ENCODE assay signal across 15 cellular contexts in genomic region chr7:153017197-153017596, GRCh38.
DNase-seq lines count a peak whose midpoint lies in the region; ATAC-seq, FAIRE-seq and TF ChIP-seq lines count a peak whose summit lies in the region.
"Had no signal": no experiment of that assay in that cellular context is flagged by ENCODE, and none has a peak within 500 bp of the region (broad histone marks: within the 10 kb centered on the region; RNA-seq: fewer than 3 reads in every experiment).

No MANE protein-coding gene starts in this region.

- FAIRE-seq in HepG2 (lab: Jason Lieb, UNC), result no peak
- no peak for FAIRE-seq in GM12891 (lab: Jason Lieb, UNC)

- H3K4me1 ChIP-seq in HepG2 (ENCODE audit: insufficient read depth, low read length) (no peaks in the 10 kb centered on the region), right lobe of liver (no peaks in the 10 kb centered on the region), testis (no peaks in the 10 kb centered on the region), sigmoid colon (no peaks in the 10 kb centered on the region)
- H3K4me1 ChIP-seq: BLaER1 had no signal

- TF ChIP-seq POLR2A in HepG2 (IDR thresholded peaks at IDR 0.05; ENCODE audit: insufficient read depth in 1 of 2, low read depth in 2 of 2, low read length in 2 of 2) (no peak), right lobe of liver (IDR thresholded peaks at IDR 0.05) (no peak), testis (IDR thresholded peaks at IDR 0.05) (no peak), sigmoid colon (IDR thresholded peaks at IDR 0.05) (no peak), GM12891 (IDR thresholded peaks at IDR 0.05; ENCODE audit: low read depth, low read length) (no peak)

- POLR2A ChIA-PET in HepG2 (lab: Yijun Ruan, JAX), result no interaction called here
- POLR2A ChIA-PET in WTC11 (lab: Charles Lee), result no interaction called here

- H3K36me3 ChIP-seq in HepG2 (replicated peaks in 1 of 2; ENCODE audit: control insufficient read depth in 1 of 2, insufficient read depth in 2 of 2, low read length in 2 of 2), result no peaks in the 10 kb centered on the region
- H3K36me3 ChIP-seq in right lobe of liver, result no peaks in the 10 kb centered on the region
- no peaks in the 10 kb centered on the region for H3K36me3 ChIP-seq in testis (ENCODE audit: low read depth, missing control alignments)
- H3K36me3 ChIP-seq in sigmoid colon, result no peaks in the 10 kb centered on the region
- H3K36me3 ChIP-seq: BLaER1 had no signal

- BruUV-seq in HepG2 (replicated peaks; lab: Mats Ljungman, UMichigan), result no TSS peak

- no peaks in the 10 kb centered on the region for H4K20me1 ChIP-seq in HepG2 (ENCODE audit: insufficient read depth, low read length)
- H4K20me1 ChIP-seq: BLaER1 had no signal

- no peak overlapping the region for H3K27ac ChIP-seq in HepG2 (ENCODE audit: extremely low read length, insufficient read depth, low read length)
- H3K27ac ChIP-seq in right lobe of liver, result no peak overlapping the region
- no peak overlapping the region for H3K27ac ChIP-seq in testis
- no peak overlapping the region for H3K27ac ChIP-seq in sigmoid colon
- H3K27ac ChIP-seq: 22Rv1, BLaER1 had no signal

- H3K9ac ChIP-seq in HepG2 (ENCODE audit: insufficient read depth, low read depth, low read length), result no peak overlapping the region
- H3K9ac ChIP-seq: BLaER1 had no signal

- H3K27ac Mint-ChIP-seq in WTC11, result no peak overlapping the region
- H3K27ac Mint-ChIP-seq: CD4-positive, alpha-beta memory T cell had no signal

- H2AFZ ChIP-seq in HepG2 (ENCODE audit: low read length), result no peak overlapping the region

- ATAC-seq in HepG2 (peak; percentile 90), right lobe of liver (no peak), WTC11 (peak; percentile 61; the same call in 1 of the 2 replicates)

- H3K4me3 Mint-ChIP-seq in WTC11, result no peak overlapping the region
- H3K4me3 Mint-ChIP-seq: CD14-positive monocyte; CD4-positive, alpha-beta memory T cell; H9 had no signal

- H3K27me3 ChIP-seq in HepG2 (ENCODE audit: control insufficient read depth in 1 of 2, insufficient read depth in 2 of 2, low read length in 2 of 2) (peaks cover 0 to 16% of the 10 kb centered on the region in 2 experiments; a peak in 1 of 5 replicates), right lobe of liver (no peaks in the 10 kb centered on the region), testis (no peaks in the 10 kb centered on the region), sigmoid colon (no peaks in the 10 kb centered on the region)
- H3K27me3 ChIP-seq: BLaER1 had no signal

- no peak overlapping the region for H3K4me2 ChIP-seq in HepG2 (ENCODE audit: low read depth, low read length)
- H3K4me2 ChIP-seq: BLaER1 had no signal

- TF ChIP-seq CTCF in HepG2 (CRISPR knock-in tag; IDR thresholded peaks at IDR 0.05) (no peak), right lobe of liver (IDR thresholded peaks at IDR 0.05) (no peak), WTC11 (IDR thresholded peaks at IDR 0.05) (no peak), testis (IDR thresholded peaks at IDR 0.05) (no peak), sigmoid colon (IDR thresholded peaks at IDR 0.05) (no peak)

- TF ChIP-seq RAD21 in HepG2 (CRISPR knock-in tag; IDR thresholded peaks at IDR 0.05), result no peak

- H3K9me3 ChIP-seq in HepG2 (ENCODE audit: low read length), result no peaks in the 10 kb centered on the region
- no peaks in the 10 kb centered on the region for H3K9me3 ChIP-seq in right lobe of liver
- H3K9me3 ChIP-seq in testis, result no peaks in the 10 kb centered on the region
- no peaks in the 10 kb centered on the region for H3K9me3 ChIP-seq in sigmoid colon
- H3K9me3 ChIP-seq: BLaER1 had no signal

- H3K36me3 Mint-ChIP-seq in WTC11, result peaks cover 2% of the 10 kb centered on the region; the same call in 1 of the 2 replicates
- H3K36me3 Mint-ChIP-seq: CD14-positive monocyte; CD4-positive, alpha-beta memory T cell had no signal

- in situ Hi-C loops in HepG2 (cut with HindIII; ENCODE audit: extremely low pct_ligation_motif_present, low pct_unique_long_range_greater_than_20kb), result no loop called here

- H3K27me3 Mint-ChIP-seq in WTC11 (ENCODE audit: low read depth), result no peaks in the 10 kb centered on the region

- H3K4me3 ChIP-seq in HepG2 (replicated peaks in 1 of 3; ENCODE audit: insufficient read depth in 1 of 3, low read depth in 2 of 3, low read length in 3 of 3), result no peak overlapping the region
- no peak overlapping the region for H3K4me3 ChIP-seq in right lobe of liver
- no peak overlapping the region for H3K4me3 ChIP-seq in testis
- H3K4me3 ChIP-seq in sigmoid colon, result no peak overlapping the region
- H3K4me3 ChIP-seq: BLaER1 had no signal

- intact Hi-C loops in HepG2 (cut with micrococcal nuclease; ENCODE audit: unreplicated experiment), result no loop called here
- intact Hi-C loops in right lobe of liver (cut with DNase I), result no loop called here
- intact Hi-C loops in testis (cut with DNase I; ENCODE audit: low total_unique reads), result no loop called here
- intact Hi-C loops in sigmoid colon (cut with DNase I), result no loop called here

- peaks cover 10% of the 10 kb centered on the region for H3K9me3 Mint-ChIP-seq in WTC11

- H3K79me2 ChIP-seq in HepG2 (ENCODE audit: insufficient read depth, low read length), result no peaks in the 10 kb centered on the region

- WGBS in HepG2 (ENCODE audit: low lambda C conversion rate), result 0% methylated on average over 2 of the region's 13 CpGs
- WGBS in right lobe of liver (ENCODE audit: insufficient coverage, low coverage, low lambda C conversion rate, missing lambda C conversion rate), result 32% methylated on average over 2 of the region's 13 CpGs
- 28 to 44% methylated on average over 5 to 13 of the region's 13 CpGs for WGBS in testis, 2 donors
- WGBS in sigmoid colon, 2 donors, result 56 to 62% methylated on average over 13 of the region's 13 CpGs

- DNase-seq in HepG2 (ENCODE audit: low spot score) (no peak), right lobe of liver (no peak), WTC11 (ENCODE audit: low spot score) (peak; percentile 19), left kidney (ENCODE audit: low read depth, low spot score) (peak; percentile 23), testis (peak; percentile 17), sigmoid colon (no peak), NCI-H1092 (lab: John Stamatoyannopoulos, UW) (no peak), GM12891 (ENCODE audit: insufficient read length, low spot score) (no peak)
- DNase-seq: CD4-positive, alpha-beta memory T cell; GDM1; GOT3; H9 had no signal

- CTCF ChIA-PET in HepG2 (lab: Yijun Ruan, JAX; ENCODE audit: low intra/inter-chr PET ratio, low total read pairs), result no interaction called here
- CTCF ChIA-PET in WTC11 (lab: Charles Lee), result no interaction called here

- TF ChIP-seq EP300 in HepG2 (IDR thresholded peaks at IDR 0.05; ENCODE audit: low read depth in 2 of 2, low read length in 2 of 2) (no peak), HepG2 (CRISPR knock-in tag; IDR thresholded peaks at IDR 0.05; ENCODE audit: borderline replicate concordance) (no peak), sigmoid colon (IDR thresholded peaks at IDR 0.05) (no peak)

- peaks cover 21% of the 10 kb centered on the region for H3K4me1 Mint-ChIP-seq in WTC11
- H3K4me1 Mint-ChIP-seq: CD14-positive monocyte; CD4-positive, alpha-beta memory T cell had no signal

TF ChIP-seq in HepG2, 621 proteins besides CTCF, POLR2A, EP300 and RAD21 (continues in another document):
- TF ChIP-seq HOMEZ (CRISPR knock-in tag; IDR thresholded peaks at IDR 0.05; ENCODE audit: low read depth) (no peak), ZNF572 (CRISPR knock-in tag; IDR thresholded peaks at IDR 0.05) (no peak), POLR2AphosphoS2 (IDR thresholded peaks at IDR 0.05; ENCODE audit: low read depth, low read length) (no peak)

TF ChIP-seq in WTC11, 78 proteins besides CTCF, POLR2A, EP300 and RAD21 (continues in another document):
- TF ChIP-seq ZNF121 (CRISPR knock-in tag; IDR thresholded peaks at IDR 0.05) (no peak), HMGXB4 (CRISPR knock-in tag; IDR thresholded peaks at IDR 0.05) (no peak), SOX15 (CRISPR knock-in tag; IDR thresholded peaks at IDR 0.05) (no peak), FOXK1 (CRISPR knock-in tag; IDR thresholded peaks at IDR 0.05) (no peak), JUN (CRISPR knock-in tag; IDR thresholded peaks at IDR 0.05) (no peak), GTF2I (CRISPR knock-in tag; conservative IDR thresholded peaks at IDR 0.05) (no peak)

TF ChIP-seq in GM12891, 5 proteins besides CTCF, POLR2A, EP300 and RAD21:
- no peak for TF ChIP-seq PAX5 (IDR thresholded peaks at IDR 0.05; ENCODE audit: insufficient read depth, low read length, severe bottlenecking)
- TF ChIP-seq TAF1 (IDR thresholded peaks at IDR 0.05; ENCODE audit: low read depth, low read length), result no peak
- TF ChIP-seq POLR2AphosphoS5 (IDR thresholded peaks at IDR 0.05; ENCODE audit: low read depth, low read length), result no peak
- TF ChIP-seq POU2F2 (IDR thresholded peaks at IDR 0.05; ENCODE audit: low read depth, low read length), result no peak
- no peak for TF ChIP-seq SPI1 (IDR thresholded peaks at IDR 0.05; ENCODE audit: low read depth, low read length)

Comparison
In these comparisons a context has a peak if more than half of its experiments do, and no peak if none do; other contexts are left out.
1. ATAC-seq: peak in HepG2 (single experiment) and WTC11 (single experiment); none in right lobe of liver (0 of 4).
2. DNase-seq: peak in WTC11 (single experiment), left kidney (single experiment) and testis (single experiment); none in HepG2 (single experiment), right lobe of liver (0 of 3), sigmoid colon (single experiment), NCI-H1092 (single experiment) and GM12891 (single experiment).